In the genomic region with DNA sequence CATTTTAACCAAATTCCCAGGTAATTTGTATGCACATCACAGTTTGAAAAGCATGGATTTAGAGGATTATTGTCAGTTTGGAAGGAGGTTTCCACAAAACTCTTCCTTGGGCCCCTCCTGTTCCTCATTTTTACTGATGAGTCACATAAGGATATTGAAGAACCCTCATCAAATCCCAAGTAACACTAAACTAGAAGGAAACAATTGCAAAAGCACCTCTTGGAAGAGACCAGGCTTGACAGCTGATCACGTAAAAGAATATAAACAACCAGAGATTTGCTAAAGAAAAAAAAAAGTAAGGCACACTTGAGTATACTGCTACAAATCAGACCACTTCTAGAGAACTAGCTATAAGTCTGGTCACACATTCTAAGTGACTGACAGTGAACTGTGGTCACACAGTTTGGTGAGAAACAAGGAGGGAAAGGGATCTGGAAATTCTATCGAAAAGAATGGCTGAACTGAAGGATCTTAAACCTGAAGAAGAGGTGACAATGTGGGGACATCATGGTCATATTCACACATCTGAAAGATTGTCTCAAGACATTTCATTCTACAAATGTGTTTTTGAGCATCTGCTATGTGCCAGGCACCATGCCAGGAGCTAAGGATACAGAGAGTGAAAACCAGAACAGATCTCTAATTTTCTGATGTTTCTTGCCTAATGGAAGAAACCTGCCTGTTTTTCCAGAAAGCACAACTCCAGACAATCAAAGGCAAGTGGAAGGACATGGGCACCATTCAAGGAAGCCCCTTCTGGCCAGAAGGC, we compare ENCODE assay signal across 1 cellular context.
TF ChIP-seq lines count a peak whose summit lies in the region.

No MANE protein-coding gene starts in this region.

TF ChIP-seq in IMR-90, 13 proteins besides CTCF, POLR2A, EP300 and RAD21:
- no peak for TF ChIP-seq RCOR1 (IDR thresholded peaks at IDR 0.05; ENCODE audit: insufficient replicate concordance, low read length)
- TF ChIP-seq FOS (IDR thresholded peaks at IDR 0.05; ENCODE audit: low read depth, low read length), result peak; percentile 15; the same call in 1 of the 2 replicates
- no peak for TF ChIP-seq SMC3 (IDR thresholded peaks at IDR 0.05; ENCODE audit: low read depth, low read length)
- TF ChIP-seq, protein P1, sequence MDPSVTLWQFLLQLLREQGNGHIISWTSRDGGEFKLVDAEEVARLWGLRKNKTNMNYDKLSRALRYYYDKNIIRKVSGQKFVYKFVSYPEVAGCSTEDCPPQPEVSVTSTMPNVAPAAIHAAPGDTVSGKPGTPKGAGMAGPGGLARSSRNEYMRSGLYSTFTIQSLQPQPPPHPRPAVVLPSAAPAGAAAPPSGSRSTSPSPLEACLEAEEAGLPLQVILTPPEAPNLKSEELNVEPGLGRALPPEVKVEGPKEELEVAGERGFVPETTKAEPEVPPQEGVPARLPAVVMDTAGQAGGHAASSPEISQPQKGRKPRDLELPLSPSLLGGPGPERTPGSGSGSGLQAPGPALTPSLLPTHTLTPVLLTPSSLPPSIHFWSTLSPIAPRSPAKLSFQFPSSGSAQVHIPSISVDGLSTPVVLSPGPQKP (IDR thresholded peaks at IDR 0.05; ENCODE audit: borderline replicate concordance, low read depth, low read length), result no peak
- TF ChIP-seq CEBPB (IDR thresholded peaks at IDR 0.05; ENCODE audit: low read depth, low read length), result peak; percentile 32; the same call in 1 of the 2 replicates
TF ChIP-seq in IMR-90: peak in this region for 2.
